In genomic region chr21:34912022-34912933, GRCh38 we compare ENCODE assay signal across 11 cellular contexts.
DNase-seq lines count a peak whose midpoint lies in the region; ATAC-seq, FAIRE-seq and TF ChIP-seq lines count a peak whose summit lies in the region.
"Had no signal": no experiment of that assay in that cellular context is flagged by ENCODE, and none has a peak within 500 bp of the region (broad histone marks: within the 10 kb centered on the region; RNA-seq: fewer than 3 reads in every experiment).

No MANE protein-coding gene starts in this region.

- in situ Hi-C loops in HepG2 (cut with HindIII; ENCODE audit: extremely low pct_ligation_motif_present, low pct_unique_long_range_greater_than_20kb), result no loop called here
- in situ Hi-C loops in brain microvascular endothelial cell (cut with HindIII; ENCODE audit: low pct_ligation_motif_present, low sequenced_read_pairs), result no loop called here

- H3K27me3 Mint-ChIP-seq in naive thymus-derived CD8-positive, alpha-beta T cell, result no peaks in the 10 kb centered on the region

- no peaks in the 10 kb centered on the region for H3K27me3 ChIP-seq in HepG2 (ENCODE audit: control insufficient read depth in 1 of 2, insufficient read depth in 2 of 2, low read length in 2 of 2)
- no peaks in the 10 kb centered on the region for H3K27me3 ChIP-seq in right lobe of liver
- H3K27me3 ChIP-seq in Loucy (ENCODE audit: insufficient read depth, low read length, poor library complexity, severe bottlenecking), result no peaks in the 10 kb centered on the region
- H3K27me3 ChIP-seq in brain microvascular endothelial cell (replicated peaks), result no peaks in the 10 kb centered on the region
- H3K27me3 ChIP-seq in lower lobe of right lung (ENCODE audit: low read depth), result no peaks in the 10 kb centered on the region

- no peaks in the 10 kb centered on the region for H3K79me2 ChIP-seq in HepG2 (ENCODE audit: insufficient read depth, low read length)
- peaks cover 88% of the 10 kb centered on the region for H3K79me2 ChIP-seq in Loucy (ENCODE audit: insufficient read depth, low read length)

- H3K4me1 ChIP-seq in HepG2 (ENCODE audit: insufficient read depth, low read length) (peaks cover 41% of the 10 kb centered on the region), right lobe of liver (peaks cover 0 to 33% (median 16%) of the 10 kb centered on the region in 4 donors), Loucy (ENCODE audit: insufficient read depth, low read length, poor library complexity, severe bottlenecking) (peaks cover 70% of the 10 kb centered on the region), lower lobe of right lung (peaks cover 47% of the 10 kb centered on the region)

- ATAC-seq in HepG2, result no peak
- ATAC-seq in right lobe of liver, result no peak
- no peak for ATAC-seq in naive thymus-derived CD8-positive, alpha-beta T cell
- no peak for ATAC-seq in lower lobe of right lung

- H3K27ac Mint-ChIP-seq in naive thymus-derived CD8-positive, alpha-beta T cell, result peak overlapping the region in 4 of 10 donors; percentile 17 to 75 (median 36)

- TF ChIP-seq EP300 in HepG2 (IDR thresholded peaks at IDR 0.05; ENCODE audit: low read depth in 2 of 2, low read length in 2 of 2) (no peak), HepG2 (CRISPR knock-in tag; IDR thresholded peaks at IDR 0.05; ENCODE audit: borderline replicate concordance) (no peak)

- WGBS in HepG2 (ENCODE audit: low lambda C conversion rate), result 86% methylated on average over 11 of the region's 11 CpGs
- WGBS in right lobe of liver (ENCODE audit: insufficient coverage, low coverage, low lambda C conversion rate, missing lambda C conversion rate), result 85% methylated on average over 7 of the region's 11 CpGs

- no peak overlapping the region for H3K4me2 ChIP-seq in HepG2 (ENCODE audit: low read depth, low read length)
- H3K4me2 ChIP-seq in Loucy (ENCODE audit: low read depth, low read length, poor library complexity, severe bottlenecking), result no peak overlapping the region

- POLR2A ChIA-PET in HepG2 (lab: Yijun Ruan, JAX), result no interaction called here
- POLR2A ChIA-PET in naive thymus-derived CD8-positive, alpha-beta T cell (lab: Charles Lee), result no interaction called here

- H3K9ac ChIP-seq in HepG2 (ENCODE audit: insufficient read depth, low read depth, low read length) (no peak overlapping the region), Loucy (ENCODE audit: low read depth, low read length, poor library complexity, severe bottlenecking) (no peak overlapping the region)

- no peak overlapping the region for H3K4me3 ChIP-seq in HepG2 (replicated peaks in 1 of 3; ENCODE audit: insufficient read depth in 1 of 3, low read depth in 2 of 3, low read length in 3 of 3)
- H3K4me3 ChIP-seq in right lobe of liver, result no peak overlapping the region
- H3K4me3 ChIP-seq in Loucy (ENCODE audit: low read length, poor library complexity, severe bottlenecking), result no peak overlapping the region
- H3K4me3 ChIP-seq in brain microvascular endothelial cell (ENCODE audit: low read depth, low read length), result no peak overlapping the region
- H3K4me3 ChIP-seq in lower lobe of right lung, result no peak overlapping the region

- H2AFZ ChIP-seq in HepG2 (ENCODE audit: low read length) (no peak overlapping the region), Loucy (ENCODE audit: low read length) (no peak overlapping the region)

- DNase-seq in HepG2 (ENCODE audit: low spot score), result no peak
- no peak for DNase-seq in right lobe of liver
- no peak for DNase-seq in brain microvascular endothelial cell
- DNase-seq in UCSD-AML1 (lab: John Stamatoyannopoulos, UW; ENCODE audit: unreplicated experiment), result no peak
- DNase-seq in naive thymus-derived CD8-positive, alpha-beta T cell, result no peak
- DNase-seq in NCI-H2081 treated with DMSO at 0.1 percent for 48 hours (lab: John Stamatoyannopoulos, UW), result no peak
- DNase-seq in lower lobe of right lung, result no peak
- DNase-seq: CD8-positive, alpha-beta memory T cell; NCI-H1092 treated with DMSO at 0.1 percent for 48 hours had no signal

- H3K27ac ChIP-seq in HepG2 (ENCODE audit: extremely low read length, insufficient read depth, low read length) (no peak overlapping the region), right lobe of liver (no peak overlapping the region), brain microvascular endothelial cell (no peak overlapping the region), lower lobe of right lung (no peak overlapping the region)

- H3K9me3 ChIP-seq in HepG2 (ENCODE audit: low read length) (no peaks in the 10 kb centered on the region), right lobe of liver (no peaks in the 10 kb centered on the region), Loucy (ENCODE audit: insufficient read depth, low read depth, low read length) (no peaks in the 10 kb centered on the region), lower lobe of right lung (no peaks in the 10 kb centered on the region)

- H4K20me1 ChIP-seq in HepG2 (ENCODE audit: insufficient read depth, low read length), result no peaks in the 10 kb centered on the region
- H4K20me1 ChIP-seq in Loucy (ENCODE audit: insufficient read depth, low read length, poor library complexity, severe bottlenecking), result peaks cover 37% of the 10 kb centered on the region

- BruUV-seq in HepG2 (replicated peaks; lab: Mats Ljungman, UMichigan), result no TSS peak

- peak overlapping the region in 1 of 10 donors; percentile 24 for H3K4me3 Mint-ChIP-seq in naive thymus-derived CD8-positive, alpha-beta T cell

- H3K9me2 ChIP-seq in Loucy (replicated peaks; ENCODE audit: low read depth, low read length), result no peaks in the 10 kb centered on the region

- H3K4me1 Mint-ChIP-seq in naive thymus-derived CD8-positive, alpha-beta T cell, result peaks cover 43 to 85% (median 80%) of the 10 kb centered on the region in 4 donors

- H3F3A ChIP-seq in Loucy (ENCODE audit: low read depth), result peaks cover 27% of the 10 kb centered on the region

- FAIRE-seq in HepG2 (lab: Jason Lieb, UNC), result no peak
- FAIRE-seq: endometrium had no signal

- H3K36me3 ChIP-seq in HepG2 (replicated peaks in 1 of 2; ENCODE audit: control insufficient read depth in 1 of 2, insufficient read depth in 2 of 2, low read length in 2 of 2) (no peaks in the 10 kb centered on the region), right lobe of liver (no peaks in the 10 kb centered on the region), Loucy (ENCODE audit: insufficient read depth, low read length) (peaks cover 48% of the 10 kb centered on the region; the same call in 1 of the 2 replicates), brain microvascular endothelial cell (replicated peaks) (no peaks in the 10 kb centered on the region), lower lobe of right lung (no peaks in the 10 kb centered on the region)

- peaks cover 0 to 41% (median 6%) of the 10 kb centered on the region in 3 donors for H3K36me3 Mint-ChIP-seq in naive thymus-derived CD8-positive, alpha-beta T cell

- no peak for TF ChIP-seq RAD21 in HepG2 (CRISPR knock-in tag; IDR thresholded peaks at IDR 0.05)

- intact Hi-C loops in HepG2 (cut with micrococcal nuclease; ENCODE audit: unreplicated experiment), result no loop called here
- intact Hi-C loops in right lobe of liver (cut with DNase I), result no loop called here
- intact Hi-C loops in lower lobe of right lung (cut with DNase I), result no loop called here

- TF ChIP-seq CTCF in HepG2 (CRISPR knock-in tag; IDR thresholded peaks at IDR 0.05) (no peak), right lobe of liver (IDR thresholded peaks at IDR 0.05) (no peak), Loucy (conservative IDR thresholded peaks at IDR 0.05; ENCODE audit: low read length) (peak; percentile 39), brain microvascular endothelial cell (IDR thresholded peaks at IDR 0.05; ENCODE audit: low read depth, low read length, missing control alignments) (peak; percentile 32), lower lobe of right lung (IDR thresholded peaks at IDR 0.05) (no peak)

- CTCF ChIA-PET in HepG2 (lab: Yijun Ruan, JAX; ENCODE audit: low intra/inter-chr PET ratio, low total read pairs), result no interaction called here

- no peak for TF ChIP-seq POLR2A in HepG2 (IDR thresholded peaks at IDR 0.05; ENCODE audit: insufficient read depth in 1 of 2, low read depth in 2 of 2, low read length in 2 of 2)
- no peak for TF ChIP-seq POLR2A in right lobe of liver (IDR thresholded peaks at IDR 0.05)

- H3K9me3 Mint-ChIP-seq in naive thymus-derived CD8-positive, alpha-beta T cell, result no peaks in the 10 kb centered on the region
- H3K9me3 Mint-ChIP-seq: CD8-positive, alpha-beta memory T cell had no signal

TF ChIP-seq in HepG2, 621 proteins besides CTCF, POLR2A, EP300 and RAD21:
- no peak for TF ChIP-seq ZNF75D (CRISPR knock-in tag; IDR thresholded peaks at IDR 0.05; ENCODE audit: borderline replicate concordance)
- no peak for TF ChIP-seq NR2F1 (CRISPR knock-in tag; IDR thresholded peaks at IDR 0.05)
- TF ChIP-seq STAG1 (CRISPR knock-in tag; IDR thresholded peaks at IDR 0.05), result peak; percentile 25; the same call in 1 of the 2 replicates
- TF ChIP-seq YEATS2 (CRISPR knock-in tag; IDR thresholded peaks at IDR 0.05; ENCODE audit: borderline replicate concordance), result no peak
- TF ChIP-seq DNMT1 (CRISPR knock-in tag; IDR thresholded peaks at IDR 0.05), result no peak
- TF ChIP-seq ZFP1 (CRISPR knock-in tag; IDR thresholded peaks at IDR 0.05), result no peak
- no peak for TF ChIP-seq ZSCAN29 (CRISPR knock-in tag; conservative IDR thresholded peaks at IDR 0.05)

Comparison
In these comparisons a context has a peak if more than half of its experiments do, and no peak if none do; other contexts are left out.
1. CTCF ChIP-seq: peak in Loucy (single experiment) and brain microvascular endothelial cell (single experiment); none in HepG2 (single experiment), right lobe of liver (0 of 4) and lower lobe of right lung (single experiment).